Comparison of ENCODE assay signal across 9 cellular contexts in genomic region chr19:16542894-16543498, GRCh38. TPM values are rescaled to one million over a fixed set of nuclear protein-coding genes. Genes with fewer than 3 reads are reported as not detected.
DNase-seq lines count a peak whose midpoint lies in the region; ATAC-seq and TF ChIP-seq lines count a peak whose summit lies in the region.
"Had no signal": no experiment of that assay in that cellular context is flagged by ENCODE, and none has a peak within 500 bp of the region (broad histone marks: within the 10 kb centered on the region; RNA-seq: fewer than 3 reads in every experiment).

No MANE protein-coding gene starts in this region.

- H4K5ac ChIP-seq in mesendoderm (ENCODE audit: low read length) = no peak overlapping the region

- no peak overlapping the region for H2AK5ac ChIP-seq in mesendoderm (ENCODE audit: low read length)

- H3K4me3 ChIP-seq in CD4-positive, CD25-positive, alpha-beta regulatory T cell (ENCODE audit: low read depth, low read length) = peak overlapping the region; percentile 84
- H3K4me3 ChIP-seq in mesendoderm (ENCODE audit: low read length) = peak overlapping the region; percentile 96
- peak overlapping the region; percentile 9 to 90 for H3K4me3 ChIP-seq in aorta (ENCODE audit: low read length in 2 of 2)

- H3K18ac ChIP-seq in mesendoderm (ENCODE audit: low read length) = peak overlapping the region; percentile 88

- POLR2A ChIA-PET in MCF 10A (lab: Yijun Ruan, JAX) = interaction anchor here (0.6 to 3.3 kb wide), 15 partner anchors 9 to 606 kb away, joined by 3 to 20 read pairs (median 3); partner anchors contain the start of genes C19orf44, CALR3, MED26 and SLC35E1

- TF ChIP-seq CTCF in MCF 10A (IDR thresholded peaks at IDR 0.05; ENCODE audit: unreplicated experiment) = no peak

- H3K27me3 ChIP-seq in CD4-positive, CD25-positive, alpha-beta regulatory T cell (ENCODE audit: control insufficient read depth, insufficient read depth, low read length) = no peaks in the 10 kb centered on the region
- H3K27me3 ChIP-seq in mesendoderm (ENCODE audit: insufficient read depth, low read length, poor library complexity) = no peaks in the 10 kb centered on the region
- H3K27me3 ChIP-seq in aorta (ENCODE audit: control insufficient read depth in 1 of 2, insufficient read depth in 2 of 2, low read length in 1 of 2) = no peaks in the 10 kb centered on the region

- peak overlapping the region; percentile 88 for H4K8ac ChIP-seq in mesendoderm (ENCODE audit: low read depth, low read length)

- no peak overlapping the region for H3K23ac ChIP-seq in mesendoderm (ENCODE audit: low read length)

- intact Hi-C loops in MCF 10A (cut with micrococcal nuclease) = no loop called here
- intact Hi-C loops in aorta (cut with DNase I) = loop anchor here in 1 of 2 donors (1.0 kb wide), 1 partner anchor 28 kb away; no protein-coding TSS in a partner anchor

- no peaks in the 10 kb centered on the region for H3K27me3 Mint-ChIP-seq in CD4-positive, CD25-positive, alpha-beta regulatory T cell
- no peaks in the 10 kb centered on the region for H3K27me3 Mint-ChIP-seq in MCF 10A (ENCODE audit: insufficient read depth, unreplicated experiment)

- H2BK15ac ChIP-seq in mesendoderm (replicated peaks; ENCODE audit: low read depth) = no peak overlapping the region

- CTCF ChIA-PET in MCF 10A (lab: Yijun Ruan, JAX) = interaction anchor here (0.6 kb wide), 2 partner anchors 47 to 229 kb away, joined by 3 read pairs; no protein-coding TSS in a partner anchor

- H3K9ac ChIP-seq in mesendoderm (ENCODE audit: low read length) = peak overlapping the region; percentile 99

- peaks cover 19 to 63% (median 30%) of the 10 kb centered on the region in 4 donors for H3K4me1 Mint-ChIP-seq in CD4-positive, CD25-positive, alpha-beta regulatory T cell
- peaks cover 9% of the 10 kb centered on the region for H3K4me1 Mint-ChIP-seq in MCF 10A (ENCODE audit: insufficient read depth, unreplicated experiment)

- H3K27ac ChIP-seq in CD4-positive, CD25-positive, alpha-beta regulatory T cell (ENCODE audit: insufficient read depth, low read length, poor library complexity, severe bottlenecking) = peak overlapping the region; percentile 85
- H3K27ac ChIP-seq in mesendoderm (ENCODE audit: low read depth, low read length) (peak overlapping the region; percentile 83), aorta (ENCODE audit: low read depth in 1 of 2, low read length in 2 of 2) (peak overlapping the region in 1 of 2 donors; percentile 6)

- no peaks in the 10 kb centered on the region for H3K9me3 Mint-ChIP-seq in CD4-positive, CD25-positive, alpha-beta regulatory T cell
- no peaks in the 10 kb centered on the region for H3K9me3 Mint-ChIP-seq in MCF 10A (ENCODE audit: unreplicated experiment)

- peak in 1 of 3 donors; percentile 17 for DNase-seq in CD4-positive, CD25-positive, alpha-beta regulatory T cell
- DNase-seq in M059J (ENCODE audit: low read depth) (peak; percentile 44), MCF 10A (ENCODE audit: unreplicated experiment) (no peak), mesendoderm (peak; percentile 10), aorta (no peak), NCI-H526 treated with DMSO at 0.1 percent for 48 hours (lab: John Stamatoyannopoulos, UW) (no peak)

- H3K4me3 Mint-ChIP-seq in CD4-positive, CD25-positive, alpha-beta regulatory T cell = peak overlapping the region; percentile 90 to 97 (median 94)
- peak overlapping the region; percentile 81 for H3K4me3 Mint-ChIP-seq in MCF 10A (ENCODE audit: unreplicated experiment)

- BruUV-seq in MCF 10A (replicated peaks; lab: Mats Ljungman, UMichigan) = TSS peak; percentile 66

- H3K27ac Mint-ChIP-seq in CD4-positive, CD25-positive, alpha-beta regulatory T cell = peak overlapping the region; percentile 80 to 89 (median 89)
- H3K27ac Mint-ChIP-seq in MCF 10A (ENCODE audit: low read depth, unreplicated experiment) = peak overlapping the region; percentile 63

- no peak overlapping the region for H2BK120ac ChIP-seq in mesendoderm (ENCODE audit: low read depth, low read length)

- no CpG with 5 or more reads among the region's 16 CpGs for WGBS in mesendoderm (ENCODE audit: extremely low coverage, insufficient coverage, low lambda C conversion rate)
- 2 to 3% methylated on average over 16 of the region's 16 CpGs for WGBS in aorta, 2 donors

- no peaks in the 10 kb centered on the region for H3K9me3 ChIP-seq in CD4-positive, CD25-positive, alpha-beta regulatory T cell (ENCODE audit: control insufficient read depth in 2 of 2, low read length in 2 of 2)
- H3K9me3 ChIP-seq in aorta (ENCODE audit: control insufficient read depth, low read length) = no peaks in the 10 kb centered on the region

- H3K56ac ChIP-seq in mesendoderm (ENCODE audit: low read length) = peak overlapping the region; percentile 97

- no peak overlapping the region for H3K4ac ChIP-seq in mesendoderm (ENCODE audit: low read depth, low read length)

- H3K4me1 ChIP-seq in CD4-positive, CD25-positive, alpha-beta regulatory T cell (ENCODE audit: control insufficient read depth, insufficient read depth, low read length, poor library complexity, severe bottlenecking) = peaks cover 60% of the 10 kb centered on the region
- H3K4me1 ChIP-seq in mesendoderm (ENCODE audit: control insufficient read depth, low read depth, low read length) (peaks cover 5% of the 10 kb centered on the region), aorta (ENCODE audit: control insufficient read depth in 1 of 2, insufficient read depth in 2 of 2, low read length in 2 of 2) (peaks cover 0 to 6% of the 10 kb centered on the region in 2 donors)

- peaks cover 11% of the 10 kb centered on the region for H3K79me1 ChIP-seq in mesendoderm (ENCODE audit: low read length)

- no peak overlapping the region for H2BK5ac ChIP-seq in mesendoderm (ENCODE audit: low read length)

- no peak for ATAC-seq in CD4-positive, CD25-positive, alpha-beta regulatory T cell (ENCODE audit: low read depth in 2 of 2)
- ATAC-seq in aorta (ENCODE audit: low FRiP score) (no peak), GM19023 (IDR thresholded peaks at IDR 0.05; ENCODE audit: unreplicated experiment) (no peak), HG03432 (IDR thresholded peaks at IDR 0.05; ENCODE audit: unreplicated experiment) (no peak)

- H3K36me3 Mint-ChIP-seq in CD4-positive, CD25-positive, alpha-beta regulatory T cell = peaks cover 15% of the 10 kb centered on the region
- peaks cover 36% of the 10 kb centered on the region for H3K36me3 Mint-ChIP-seq in MCF 10A (ENCODE audit: insufficient read depth, unreplicated experiment)

- H3K79me2 ChIP-seq in mesendoderm (ENCODE audit: control insufficient read depth, insufficient read depth, low read length) = peaks cover 43% of the 10 kb centered on the region

- H3K36me3 ChIP-seq in CD4-positive, CD25-positive, alpha-beta regulatory T cell (ENCODE audit: control insufficient read depth, insufficient read depth, low read length) = peaks cover 10% of the 10 kb centered on the region
- H3K36me3 ChIP-seq in mesendoderm (ENCODE audit: control insufficient read depth, insufficient read depth, low read length) (peaks cover 2% of the 10 kb centered on the region), aorta (ENCODE audit: control insufficient read depth in 1 of 2, insufficient read depth in 2 of 2, low read length in 1 of 2) (no peaks in the 10 kb centered on the region)

- H3K4me2 ChIP-seq in mesendoderm (ENCODE audit: low read length) = peak overlapping the region; percentile 83

RNA-seq across cellular contexts. Expression of gene CHERP, which starts 0.8 kb away (rescaled TPM):
- total RNA-seq in CD4-positive, CD25-positive, alpha-beta regulatory T cell = 57.2 TPM
- polyA plus RNA-seq in CD4-positive, CD25-positive, alpha-beta regulatory T cell = 10 to 100 TPM in 1 of 4 donors, 1 to 10 TPM in 3; 4.8 to 13.7 (median 8.4) TPM
- total RNA-seq in M059J (2014; rRNA removed; shearing (Covaris generic)) = 4.5 and 7.5 TPM in 2 replicates
- 45.6 and 51.6 TPM in 2 replicates for total RNA-seq in MCF 10A (2022)
- polyA plus RNA-seq in mesendoderm (2013, experiment 1 of 2) = 59.8 TPM
- 59.3 TPM for polyA plus RNA-seq in mesendoderm (2013, experiment 2 of 2)
- 10 to 100 TPM; 32.4 to 36.6 TPM for total RNA-seq in aorta
- 10 to 100 TPM in 1 of 2 donors, 1 to 10 TPM in 1; 5.5 to 17.4 TPM for polyA plus RNA-seq in aorta

RNA-seq across cellular contexts. Expression of gene SLC35E1, which starts 29.2 kb away (rescaled TPM):
- 93.1 TPM for total RNA-seq in CD4-positive, CD25-positive, alpha-beta regulatory T cell
- polyA plus RNA-seq in CD4-positive, CD25-positive, alpha-beta regulatory T cell = 10 to 100 TPM; 19.0 to 28.5 (median 24.6) TPM
- total RNA-seq in M059J (2014; rRNA removed; shearing (Covaris generic)) = 35.7 and 43.5 TPM in 2 replicates
- total RNA-seq in MCF 10A (2022) (62.2 and 62.6 TPM in 2 replicates), aorta (10 to 100 TPM; 33.9 to 37.7 TPM)
- 29.4 TPM for polyA plus RNA-seq in mesendoderm (2013, experiment 1 of 2)
- polyA plus RNA-seq in mesendoderm (2013, experiment 2 of 2) = 32.0 TPM
- 10 to 100 TPM; 22.5 to 24.5 TPM for polyA plus RNA-seq in aorta

RNA-seq across cellular contexts. Expression of gene C19orf44, which starts 46.8 kb away (rescaled TPM):
- 1.9 TPM for total RNA-seq in CD4-positive, CD25-positive, alpha-beta regulatory T cell
- 1 to 10 TPM in 2 of 4 donors, under 1 TPM in 1, not detected in 1; 0.76 to 1.6 (median 1.5) TPM for polyA plus RNA-seq in CD4-positive, CD25-positive, alpha-beta regulatory T cell
- total RNA-seq in M059J (2014; rRNA removed; shearing (Covaris generic)) = 3.7 and 4.1 TPM in 2 replicates
- total RNA-seq in MCF 10A (2022) (9.0 and 9.2 TPM in 2 replicates), aorta (1 to 10 TPM; 3.6 to 6.4 TPM)
- polyA plus RNA-seq in mesendoderm (2013, experiment 1 of 2) = 2.4 TPM
- polyA plus RNA-seq in mesendoderm (2013, experiment 2 of 2) = 2.4 TPM
- 1 to 10 TPM; 1.4 to 8.2 TPM for polyA plus RNA-seq in aorta

RNA-seq across cellular contexts. Expression of gene CALR3, which starts 47.0 kb away (rescaled TPM):
- total RNA-seq in CD4-positive, CD25-positive, alpha-beta regulatory T cell = not detected
- polyA plus RNA-seq in CD4-positive, CD25-positive, alpha-beta regulatory T cell = not detected
- not detected in 2 replicates for total RNA-seq in M059J (2014; rRNA removed; shearing (Covaris generic))
- total RNA-seq in MCF 10A (2022) (not detected in 2 replicates), aorta (not detected)
- 0.46 TPM for polyA plus RNA-seq in mesendoderm (2013, experiment 1 of 2)
- 0.46 TPM for polyA plus RNA-seq in mesendoderm (2013, experiment 2 of 2)
- not detected for polyA plus RNA-seq in aorta
- total RNA-seq: HT1080 had no signal

Comparison
In these comparisons a context has a peak if more than half of its experiments do, and no peak if none do; other contexts are left out.
1. DNase-seq: peak in M059J (single experiment) and mesendoderm (single experiment); none in MCF 10A (single experiment), aorta (0 of 2) and NCI-H526 treated with DMSO at 0.1 percent for 48 hours (single experiment).
2. Peak in every context shown above with its lines, with median percentiles within 50 percentile points of each other: H3K4me3 ChIP-seq.